In genomic region chr7:32941181-32941995, GRCh38 we compare ENCODE assay signal across 8 cellular contexts. TPM values are rescaled to one million over a fixed set of nuclear protein-coding genes. Genes with fewer than 3 reads are reported as not detected.
DNase-seq lines count a peak whose midpoint lies in the region; ATAC-seq and TF ChIP-seq lines count a peak whose summit lies in the region.

No MANE protein-coding gene starts in this region.

- H3K9me3 ChIP-seq in endodermal cell (ENCODE audit: control insufficient read depth, low read length): peaks cover 9% of the 10 kb centered on the region
- peaks cover 2 to 8% of the 10 kb centered on the region in 2 donors for H3K9me3 ChIP-seq in neuronal stem cell (replicated peaks in 1 of 2; ENCODE audit: control insufficient read depth in 2 of 2, insufficient read depth in 1 of 2, low read depth in 1 of 2, low read length in 2 of 2)

- DNase-seq in EL: peak; percentile 8
- DNase-seq in NCI-H82 treated with DMSO at 0.1 percent for 48 hours (lab: John Stamatoyannopoulos, UW; ENCODE audit: unreplicated experiment): peak; percentile 85
- DNase-seq in endodermal cell: no peak
- DNase-seq in neuronal stem cell (ENCODE audit: low spot score): no peak
- no peak for DNase-seq in left lobe of liver (ENCODE audit: low spot score)
- DNase-seq in cerebellar cortex (ENCODE audit: low spot score): no peak

- H3K36me3 ChIP-seq in endodermal cell (ENCODE audit: control insufficient read depth, insufficient read depth, low read length) (no peaks in the 10 kb centered on the region), neuronal stem cell (replicated peaks in 1 of 2; ENCODE audit: control insufficient read depth in 2 of 2, insufficient read depth in 2 of 2, low read length in 2 of 2) (peaks cover 0 to 29% of the 10 kb centered on the region in 2 donors)

- H2BK12ac ChIP-seq in neuronal stem cell (ENCODE audit: low read length): no peak overlapping the region

- peak overlapping the region; percentile 89 for H3K4me3 ChIP-seq in endodermal cell (ENCODE audit: low read length)
- H3K4me3 ChIP-seq in neuronal stem cell (ENCODE audit: low read length in 2 of 2): peak overlapping the region; percentile 78 to 89

- H3K18ac ChIP-seq in neuronal stem cell (ENCODE audit: low read length): no peak overlapping the region

- WGBS in endodermal cell (ENCODE audit: insufficient coverage in 1 of 2, insufficient read length in 1 of 2), 2 experiments: 14 to 23% methylated on average over 6 to 9 of the region's 9 CpGs
- WGBS in neuronal stem cell (ENCODE audit: extremely low coverage in 2 of 2, insufficient read length in 2 of 2, insufficient replicate concordance in 1 of 2), 2 donors: no CpG with 5 or more reads among the region's 9 CpGs

- no peak overlapping the region for H2BK120ac ChIP-seq in neuronal stem cell (ENCODE audit: low read depth, low read length)

- TF ChIP-seq CTCF in endodermal cell (conservative IDR thresholded peaks at IDR 0.05): no peak

- H4K8ac ChIP-seq in neuronal stem cell (ENCODE audit: low read depth, low read length): no peak overlapping the region

- peaks cover 15% of the 10 kb centered on the region for H3K27me3 ChIP-seq in endodermal cell (ENCODE audit: control insufficient read depth, insufficient read depth, low read length, poor library complexity, severe bottlenecking)
- H3K27me3 ChIP-seq in neuronal stem cell (ENCODE audit: control insufficient read depth in 3 of 3, insufficient read depth in 3 of 3, low read depth in 1 of 3, low read length in 3 of 3): peaks cover 0 to 2% (median 0%) of the 10 kb centered on the region in 3 experiments

- H3K27ac ChIP-seq in endodermal cell (ENCODE audit: low read depth, low read length) (no peak overlapping the region), neuronal stem cell (replicated peaks; ENCODE audit: low read length) (no peak overlapping the region)

- H2AK5ac ChIP-seq in neuronal stem cell (ENCODE audit: low read depth, low read length): no peak overlapping the region

- no peak overlapping the region for H3K23ac ChIP-seq in neuronal stem cell (ENCODE audit: low read depth, low read length, poor library complexity)

- peak overlapping the region; percentile 98 for H2AFZ ChIP-seq in neuronal stem cell (ENCODE audit: low read length)

- peaks cover 5% of the 10 kb centered on the region for H3K36me3 Mint-ChIP-seq in endodermal cell (ENCODE audit: low read depth)

- ATAC-seq in GM21515 (IDR thresholded peaks at IDR 0.05; ENCODE audit: unreplicated experiment) (no peak), left lobe of liver (no peak), GM18517 (IDR thresholded peaks at IDR 0.05; ENCODE audit: unreplicated experiment) (no peak)

- no peaks in the 10 kb centered on the region for H3K79me1 ChIP-seq in neuronal stem cell (ENCODE audit: low read depth, low read length)

- H3K9me3 Mint-ChIP-seq in endodermal cell: peaks cover 10% of the 10 kb centered on the region

- H3K9ac ChIP-seq in endodermal cell (ENCODE audit: extremely low read depth, low read length, poor library complexity, severe bottlenecking): peak overlapping the region; percentile 52
- no peak overlapping the region for H3K9ac ChIP-seq in neuronal stem cell (ENCODE audit: low read depth, low read length, poor library complexity)

- no peak overlapping the region for H3K27ac Mint-ChIP-seq in endodermal cell

- H3K27me3 Mint-ChIP-seq in endodermal cell (ENCODE audit: insufficient read depth): peaks cover 86% of the 10 kb centered on the region

- H2BK15ac ChIP-seq in neuronal stem cell (ENCODE audit: low read length): no peak overlapping the region

- H3K14ac ChIP-seq in neuronal stem cell (ENCODE audit: low read length): no peak overlapping the region

- H4K91ac ChIP-seq in neuronal stem cell (ENCODE audit: low read depth, low read length, poor library complexity): no peak overlapping the region

- no peaks in the 10 kb centered on the region for H3K4me1 ChIP-seq in endodermal cell (ENCODE audit: control insufficient read depth, insufficient read depth, low read length)
- peaks cover 2 to 3% of the 10 kb centered on the region in 2 donors for H3K4me1 ChIP-seq in neuronal stem cell (ENCODE audit: control insufficient read depth in 2 of 2, insufficient read depth in 1 of 2, low read depth in 1 of 2, low read length in 2 of 2)

- peak overlapping the region; percentile 89 for H3K4me2 ChIP-seq in neuronal stem cell (ENCODE audit: insufficient read depth, low read length, poor library complexity, severe bottlenecking)

- no peak overlapping the region for H2BK5ac ChIP-seq in neuronal stem cell (ENCODE audit: low read length)

- no peak overlapping the region for H3K4ac ChIP-seq in neuronal stem cell (ENCODE audit: low read length)

- H3K4me3 Mint-ChIP-seq in endodermal cell: peak overlapping the region; percentile 84

- H3K4me1 Mint-ChIP-seq in endodermal cell: peaks cover 13% of the 10 kb centered on the region

RNA-seq across cellular contexts. Expression of gene FKBP9, which starts 15.9 kb away (rescaled TPM):
- total RNA-seq in endodermal cell (10 to 100 TPM; 58.0 to 68.0 TPM), left lobe of liver (32.8 TPM)
- polyA plus RNA-seq in endodermal cell (2013, experiment 1 of 2): 30.3 TPM
- 30.2 TPM for polyA plus RNA-seq in endodermal cell (2013, experiment 2 of 2)
- 28.5 TPM for polyA plus RNA-seq in neuronal stem cell (2013, experiment 1 of 2)
- polyA plus RNA-seq in neuronal stem cell (2013, experiment 2 of 2): 30.6 TPM

RNA-seq across cellular contexts. Expression of gene KBTBD2, which starts 49.8 kb away (rescaled TPM):
- total RNA-seq in endodermal cell (10 to 100 TPM; 41.8 to 52.9 TPM), left lobe of liver (8.5 TPM)
- 45.9 TPM for polyA plus RNA-seq in endodermal cell (2013, experiment 1 of 2)
- 43.1 TPM for polyA plus RNA-seq in endodermal cell (2013, experiment 2 of 2)
- polyA plus RNA-seq in neuronal stem cell (2013, experiment 1 of 2): 19.3 TPM
- polyA plus RNA-seq in neuronal stem cell (2013, experiment 2 of 2): 18.0 TPM

Comparison
In these comparisons a context has a peak if more than half of its experiments do, and no peak if none do; other contexts are left out.
1. DNase-seq: peak in EL (single experiment) and NCI-H82 treated with DMSO at 0.1 percent for 48 hours (single experiment); none in endodermal cell (single experiment), neuronal stem cell (single experiment), left lobe of liver (single experiment) and cerebellar cortex (single experiment).